In the genomic region with DNA sequence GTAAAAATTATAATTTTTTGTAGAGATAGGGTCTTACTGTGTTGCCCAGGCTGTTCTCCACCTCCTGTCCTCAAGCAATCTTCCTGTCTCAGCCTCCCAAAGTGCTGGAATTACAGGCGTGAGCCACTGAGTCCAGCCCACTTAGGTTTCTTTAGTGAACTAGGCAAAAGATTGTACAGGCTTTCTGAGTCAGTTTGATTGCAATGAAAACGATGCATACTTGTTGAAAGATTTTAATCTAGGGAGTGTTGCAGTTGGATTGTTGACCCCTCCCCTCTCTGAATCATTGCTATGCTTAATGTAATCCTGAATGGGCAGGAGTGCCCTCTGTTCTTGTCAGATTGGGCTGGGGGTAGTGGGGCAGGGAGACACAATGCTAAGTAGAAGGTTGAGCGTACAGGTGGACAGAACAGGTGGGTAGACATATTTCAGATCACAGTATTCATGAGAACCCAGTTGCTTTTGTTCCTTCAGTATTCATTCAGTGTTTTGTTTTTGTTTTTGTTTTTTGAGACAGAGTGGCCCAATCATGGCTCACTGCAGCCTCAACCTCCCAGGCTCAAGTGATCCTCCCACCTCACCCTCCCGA, we compare ENCODE assay signal across 12 cellular contexts.
DNase-seq lines count a peak whose midpoint lies in the region; ATAC-seq and TF ChIP-seq lines count a peak whose summit lies in the region.
"Had no signal": no experiment of that assay in that cellular context is flagged by ENCODE, and none has a peak within 500 bp of the region (broad histone marks: within the 10 kb centered on the region; RNA-seq: fewer than 3 reads in every experiment).

No MANE protein-coding gene starts in this region.

- no peaks in the 10 kb centered on the region; a peak in 1 of 4 replicates for H3K79me1 ChIP-seq in IMR-90 (ENCODE audit: low read depth in 1 of 2, low read length in 2 of 2)

- 0 out of 4 replicates have a peak overlapping the region, but pooled peaks of 1 of the 2 experiments have one; percentile 22 for H4K8ac ChIP-seq in IMR-90 (ENCODE audit: low read depth in 2 of 2, low read length in 2 of 2)

- peak overlapping the region; percentile 36; the same call in 1 of the 2 replicates for H2BK20ac ChIP-seq in IMR-90 (ENCODE audit: low read depth, low read length)

- H3K18ac ChIP-seq in IMR-90 (ENCODE audit: low read depth, low read length), result no peak overlapping the region; the same call in 1 of the 2 replicates

- H3K9me1 ChIP-seq in IMR-90 (ENCODE audit: insufficient read depth, low read length), result peaks cover 9% of the 10 kb centered on the region; the same call in 1 of the 2 replicates

- H3K4me2 ChIP-seq in IMR-90 (ENCODE audit: low read depth, low read length) (peak overlapping the region; percentile 4; the same call in 1 of the 2 replicates), mammary epithelial cell (ENCODE audit: insufficient read depth, low read depth, low read length) (no peak overlapping the region)

- peak overlapping the region; percentile 13; the same call in 1 of the 2 replicates for H4K5ac ChIP-seq in IMR-90 (ENCODE audit: low read depth, low read length)

- no peaks in the 10 kb centered on the region for H3K9me3 ChIP-seq in IMR-90 (ENCODE audit: control insufficient read depth, insufficient read depth, low read length)
- H3K9me3 ChIP-seq in mammary epithelial cell (replicated peaks; ENCODE audit: insufficient read depth, low read length), result no peaks in the 10 kb centered on the region
- H3K9me3 ChIP-seq in aorta (ENCODE audit: control insufficient read depth, low read length), result no peaks in the 10 kb centered on the region
- H3K9me3 ChIP-seq: psoas muscle had no signal

- DNase-seq in ACHN, result peak; percentile 27
- DNase-seq in IMR-90, result peak; percentile 75
- DNase-seq in mammary epithelial cell, result peak; percentile 66
- peak; percentile 58 for DNase-seq in kidney tubule cell (ENCODE audit: low spot score)
- DNase-seq in aorta, result no peak
- no peak for DNase-seq in NCI-H2171 treated with DMSO at 0.1 percent for 48 hours (lab: John Stamatoyannopoulos, UW)
- no peak for DNase-seq in RPMI8226
- DNase-seq: activated CD4-positive, alpha-beta T cell treated with anti-CD3 and anti-CD28 coated beads, Interleukin-2, amount 10 ng/mL, durations not matched to agents 24 days and 14 days; DMS153; NCI-H524 treated with DMSO at 0.1 percent for 48 hours; psoas muscle had no signal

- H2BK120ac ChIP-seq in IMR-90 (ENCODE audit: low read depth, low read length), result peak overlapping the region; percentile 82; the same call in 1 of the 2 replicates

- H2AFZ ChIP-seq in IMR-90 (replicated peaks; ENCODE audit: low read length, poor library complexity) (no peak overlapping the region), mammary epithelial cell (ENCODE audit: low read depth, low read length) (no peak overlapping the region)

- no peak for TF ChIP-seq RAD21 in IMR-90 (IDR thresholded peaks at IDR 0.05; ENCODE audit: low read length)

- in situ Hi-C loops in ACHN (cut with HindIII; ENCODE audit: low pct_ligation_motif_present, low pct_unique_long_range_greater_than_20kb, low sequenced_read_pairs) (no loop called here), IMR-90 (cut with MboI; ENCODE audit: low sequenced_read_pairs) (no loop called here), mammary epithelial cell (cut with MboI; ENCODE audit: low sequenced_read_pairs in 2 of 2) (no loop called here)

- H3K36me3 ChIP-seq in IMR-90 (ENCODE audit: control insufficient read depth, insufficient read depth, low read length) (no peaks in the 10 kb centered on the region), mammary epithelial cell (ENCODE audit: insufficient read depth, low read length) (no peaks in the 10 kb centered on the region), aorta (ENCODE audit: control insufficient read depth in 1 of 2, insufficient read depth in 2 of 2, low read length in 1 of 2) (no peaks in the 10 kb centered on the region)

- POLR2A ChIA-PET in IMR-90 (lab: Charles Lee; ENCODE audit: unreplicated experiment), result interaction anchor here (0.5 kb wide), 1 partner anchor 9 kb away, joined by 5 read pairs; no protein-coding TSS in a partner anchor

- no peak overlapping the region for H2AK9ac ChIP-seq in IMR-90 (replicated peaks; ENCODE audit: low read depth, low read length, poor library complexity)

- H3K9ac ChIP-seq in IMR-90 (ENCODE audit: low read depth, low read length) (no peak overlapping the region), mammary epithelial cell (ENCODE audit: insufficient read depth, low read length) (no peak overlapping the region)

- TF ChIP-seq CTCF in IMR-90 (conservative IDR thresholded peaks at IDR 0.05; ENCODE audit: low read depth, low read length) (no peak), mammary epithelial cell (conservative IDR thresholded peaks at IDR 0.05 in 1 of 2, IDR thresholded peaks at IDR 0.05 in 1 of 2; ENCODE audit: extremely low read depth in 1 of 2, insufficient read depth in 1 of 2, low read depth in 1 of 2, low read length in 2 of 2) (no peak)

- H3K27ac ChIP-seq in IMR-90 (ENCODE audit: insufficient read depth, low read length) (no peak overlapping the region), mammary epithelial cell (ENCODE audit: insufficient read depth, low read depth, low read length) (no peak overlapping the region), aorta (ENCODE audit: low read depth in 1 of 2, low read length in 2 of 2) (no peak overlapping the region)
- H3K27ac ChIP-seq: psoas muscle had no signal

- H3K56ac ChIP-seq in IMR-90 (ENCODE audit: extremely low read depth, insufficient read depth, low read length), result no peak overlapping the region

- H2BK15ac ChIP-seq in IMR-90 (ENCODE audit: low read depth, low read length), result 0 out of 3 replicates have a peak overlapping the region, but pooled peaks have one; percentile 4

- CTCF ChIA-PET in IMR-90 (lab: Yijun Ruan, JAX) (no interaction called here), mammary epithelial cell (lab: Charles Lee; ENCODE audit: low non-redundant PET) (no interaction called here)

- H3K4me3 ChIP-seq in IMR-90 (ENCODE audit: insufficient read depth, low read depth, low read length) (no peak overlapping the region), mammary epithelial cell (replicated peaks in 1 of 3; ENCODE audit: insufficient read depth in 1 of 3, low read depth in 2 of 3, low read length in 3 of 3) (no peak overlapping the region), aorta (ENCODE audit: low read length in 2 of 2) (no peak overlapping the region)
- H3K4me3 ChIP-seq: psoas muscle had no signal

- ATAC-seq in IMR-90 (ENCODE audit: low read depth) (peak; percentile 81), aorta (ENCODE audit: low FRiP score) (no peak), HG03135 (IDR thresholded peaks at IDR 0.05; ENCODE audit: unreplicated experiment) (no peak)
- ATAC-seq: psoas muscle had no signal

- no peak overlapping the region for H4K91ac ChIP-seq in IMR-90 (ENCODE audit: insufficient read depth, low read depth, low read length)

- WGBS in IMR-90 (ENCODE audit: extremely low coverage in 2 of 2, insufficient read length in 1 of 2), 2 experiments, result no CpG with 5 or more reads among the region's 4 CpGs
- WGBS in mammary epithelial cell (ENCODE audit: low coverage, missing lambda C conversion rate), result 62% methylated on average over 4 of the region's 4 CpGs
- WGBS in aorta, 2 donors, result 83 to 87% methylated on average over 4 of the region's 4 CpGs

- 0 out of 2 replicates have a peak overlapping the region, but pooled peaks have one; percentile 28 for H3K4ac ChIP-seq in IMR-90 (ENCODE audit: low read depth, low read length)

- H3K4me1 ChIP-seq in IMR-90 (ENCODE audit: control insufficient read depth, insufficient read depth, low read length) (peaks cover 12% of the 10 kb centered on the region), mammary epithelial cell (ENCODE audit: insufficient read depth, low read length) (peaks cover 26% of the 10 kb centered on the region), aorta (ENCODE audit: control insufficient read depth in 1 of 2, insufficient read depth in 2 of 2, low read length in 2 of 2) (peaks cover 3 to 12% of the 10 kb centered on the region in 2 donors)

- H3K14ac ChIP-seq in IMR-90 (replicated peaks; ENCODE audit: low read depth, low read length), result no peak overlapping the region

- no peaks in the 10 kb centered on the region for H4K20me1 ChIP-seq in IMR-90 (ENCODE audit: insufficient read depth, low read length)
- H4K20me1 ChIP-seq in mammary epithelial cell (ENCODE audit: insufficient read depth, low read length), result no peaks in the 10 kb centered on the region

- no peaks in the 10 kb centered on the region for H3K79me2 ChIP-seq in mammary epithelial cell (ENCODE audit: insufficient read depth, low read length)

- H3K23ac ChIP-seq in IMR-90 (ENCODE audit: low read depth, low read length), result no peak overlapping the region

- no peak for TF ChIP-seq POLR2A in IMR-90 (IDR thresholded peaks at IDR 0.05; ENCODE audit: low read depth, low read length)

- BruUV-seq in IMR-90 (replicated peaks; lab: Mats Ljungman, UMichigan) (no TSS peak), mammary epithelial cell (replicated peaks; lab: Mats Ljungman, UMichigan) (no TSS peak)

- H2BK5ac ChIP-seq in IMR-90 (ENCODE audit: low read depth, low read length, poor library complexity, severe bottlenecking), result peak overlapping the region; percentile 64

- intact Hi-C loops in IMR-90 (cut with micrococcal nuclease), result loop anchor here (5.0 kb wide), 1 partner anchor 69 kb away; a partner anchor contains a TSS
- intact Hi-C loops in mammary epithelial cell (cut with micrococcal nuclease), result no loop called here
- intact Hi-C loops in aorta (cut with DNase I), result no loop called here

- dilution Hi-C loops in IMR-90 (cut with HindIII; ENCODE audit: low sequenced_read_pairs, unreplicated experiment) (no loop called here), mammary epithelial cell (cut with HindIII; ENCODE audit: low sequenced_read_pairs) (no loop called here)

- H2AK5ac ChIP-seq in IMR-90 (ENCODE audit: low read depth, low read length), result peak overlapping the region; percentile 56; the same call in 1 of the 2 replicates

- H3K27me3 ChIP-seq in IMR-90 (ENCODE audit: control insufficient read depth, insufficient read depth, low read length), result no peaks in the 10 kb centered on the region
- H3K27me3 ChIP-seq in mammary epithelial cell (ENCODE audit: insufficient read depth, low read length), result no peaks in the 10 kb centered on the region
- H3K27me3 ChIP-seq in aorta (ENCODE audit: control insufficient read depth in 1 of 2, insufficient read depth in 2 of 2, low read length in 1 of 2), result no peaks in the 10 kb centered on the region

TF ChIP-seq in IMR-90, 13 proteins besides CTCF, POLR2A, EP300 and RAD21:
- TF ChIP-seq NFE2L2 (IDR thresholded peaks at IDR 0.05; ENCODE audit: low read depth, low read length), result no peak
- peak; percentile 16; the same call in 1 of the 2 replicates for TF ChIP-seq CEBPB (IDR thresholded peaks at IDR 0.05; ENCODE audit: low read depth, low read length)

Comparison
In these comparisons a context has a peak if more than half of its experiments do, and no peak if none do; other contexts are left out.
1. DNase-seq: peak in ACHN (single experiment), IMR-90 (single experiment), mammary epithelial cell (single experiment) and kidney tubule cell (single experiment); none in aorta (0 of 2), NCI-H2171 treated with DMSO at 0.1 percent for 48 hours (single experiment) and RPMI8226 (single experiment).